In the genomic region with DNA sequence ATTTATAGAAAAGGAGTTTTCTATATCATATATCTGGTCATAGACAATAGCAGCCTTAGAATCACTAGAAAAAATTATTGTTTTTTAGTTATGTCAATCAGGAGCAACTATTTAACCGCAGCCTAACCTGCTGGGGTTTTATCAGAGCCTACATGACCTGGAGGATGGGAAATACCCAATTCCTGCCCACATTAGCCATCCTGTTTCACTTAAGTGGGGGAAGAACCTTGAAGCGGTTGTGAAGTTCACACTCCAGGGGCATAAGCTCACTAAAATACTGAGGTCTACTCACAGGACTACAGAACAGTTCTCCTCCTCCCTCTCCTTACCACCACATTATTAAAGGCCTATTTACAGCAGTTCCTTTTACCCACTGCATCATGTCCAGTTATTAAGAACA, we compare ENCODE assay signal across 14 cellular contexts. TPM values are rescaled to one million over a fixed set of nuclear protein-coding genes. Genes with fewer than 3 reads are reported as not detected.
DNase-seq lines count a peak whose midpoint lies in the region; ATAC-seq and TF ChIP-seq lines count a peak whose summit lies in the region.
"Had no signal": no experiment of that assay in that cellular context is flagged by ENCODE, and none has a peak within 500 bp of the region (broad histone marks: within the 10 kb centered on the region; RNA-seq: fewer than 3 reads in every experiment).

No MANE protein-coding gene starts in this region.

- H3K36me3 ChIP-seq in GM06990 (ENCODE audit: control insufficient read depth, insufficient read depth, low read length) = peaks cover 1% of the 10 kb centered on the region; the same call in 1 of the 2 replicates

- no peak overlapping the region for H3K4me3 ChIP-seq in GM06990 (replicated peaks; ENCODE audit: low read depth, low read length)

- no peaks in the 10 kb centered on the region for H3K27me3 ChIP-seq in GM06990 (replicated peaks; ENCODE audit: control insufficient read depth, insufficient read depth, low read length)

- peak; percentile 78 for ATAC-seq in GM19035 (IDR thresholded peaks at IDR 0.05; ENCODE audit: unreplicated experiment)
- ATAC-seq in HG02623 (IDR thresholded peaks at IDR 0.05; ENCODE audit: unreplicated experiment) = peak; percentile 83
- peak; percentile 89 for ATAC-seq in HG03442 (IDR thresholded peaks at IDR 0.05; ENCODE audit: unreplicated experiment)

- H3K36me3 Mint-ChIP-seq in HFFc6 (ENCODE audit: low read depth) = no peaks in the 10 kb centered on the region
- H3K36me3 Mint-ChIP-seq: activated naive CD8-positive, alpha-beta T cell; naive B cell had no signal

- H3K4me1 Mint-ChIP-seq in HFFc6 (ENCODE audit: low read depth) = no peaks in the 10 kb centered on the region
- H3K4me1 Mint-ChIP-seq: activated B cell treated with CpG ODN at 0.5 μM for 24 hours, naive B cell had no signal

- H3K9me3 Mint-ChIP-seq in HFFc6 = no peaks in the 10 kb centered on the region
- H3K9me3 Mint-ChIP-seq: activated B cell treated with CpG ODN at 0.5 μM for 24 hours, naive B cell had no signal

- H3K27me3 Mint-ChIP-seq in HFFc6 (ENCODE audit: insufficient read depth) = peaks cover 1% of the 10 kb centered on the region; the same call in 1 of the 2 replicates
- H3K27me3 Mint-ChIP-seq: activated B cell treated with CpG ODN at 0.5 μM for 24 hours; activated naive CD8-positive, alpha-beta T cell; naive B cell had no signal

- H3K27ac Mint-ChIP-seq in HFFc6 = no peak overlapping the region
- H3K27ac Mint-ChIP-seq: activated B cell treated with CpG ODN at 0.5 μM for 24 hours; activated naive CD8-positive, alpha-beta T cell; naive B cell had no signal

- DNase-seq in GM06990 (ENCODE audit: extremely low read depth, insufficient read length) (peak; percentile 22), nucleus accumbens (lab: John Stamatoyannopoulos, UW) (no peak), SW480 (ENCODE audit: low spot score) (no peak), HFFc6 (no peak), middle frontal gyrus (ENCODE audit: extremely low spot score, low spot score) (no peak)
- DNase-seq: activated B cell treated with CpG ODN at 0.5 μM for 24 hours; EL; naive B cell; NCI-H1436 treated with DMSO at 0.1 percent for 48 hours; stimulated activated CD4-positive, alpha-beta T cell treated with anti-CD3 and anti-CD28 coated beads, Interleukin-15, amount 100 ng/mL, for 24 hours had no signal

- no peak overlapping the region for H3K4me3 Mint-ChIP-seq in HFFc6
- H3K4me3 Mint-ChIP-seq: activated B cell treated with CpG ODN at 0.5 μM for 24 hours; activated naive CD8-positive, alpha-beta T cell; naive B cell had no signal

- no peak for TF ChIP-seq CTCF in GM06990 (IDR thresholded peaks at IDR 0.05; ENCODE audit: insufficient read depth, low read length, poor library complexity, severe bottlenecking)
- no peak for TF ChIP-seq CTCF in HFFc6 (IDR thresholded peaks at IDR 0.05)

RNA-seq across cellular contexts. Expression of gene FRRS1, which starts 16.5 kb away (rescaled TPM):
- total RNA-seq in HFFc6 (2021; fragmentation: NEBNext Ultra II Directional; extraction: Animal tissue kit (Norgen Biotek cat#: 25700)) = 1 to 10 TPM in 1 of 6 experiments, under 1 TPM in 5; 0.22 to 1.1 (median 0.41) TPM
